ENCODE assay signal across 21 cellular contexts in genomic region chr17:10311131-10311530, GRCh38.
"Had no signal": no experiment of that assay in that cellular context is flagged by ENCODE, and none has a peak within 500 bp of the region (broad histone marks: within the 10 kb centered on the region; RNA-seq: fewer than 3 reads in every experiment).

No MANE protein-coding gene starts in this region.

- DNase-seq: KBM-7, MG63, NCI-H1092, NCI-H1105 treated with DMSO at 0.1 percent for 48 hours, NCI-H1417 treated with DMSO at 0.1 percent for 48 hours, NCI-H146, NCI-H1694 treated with DMSO at 0.1 percent for 48 hours, NCI-H1930, NCI-H2081, NCI-H2107, NCI-H2227 treated with DMSO at 0.1 percent for 48 hours, NCI-H510A, NCI-H524 treated with DMSO at 0.1 percent for 48 hours, NCI-H69, NCI-H774, RPMI8226, SHP77 treated with DMSO at 0.1 percent for 48 hours, SJCRH30, T-helper 1 cell had no signal

- ATAC-seq: Right ventricle myocardium inferior, SK-N-SH treated with all-trans-retinoic acid at 6 μM for 48 hours had no signal

- H3K4me3 ChIP-seq: MG63, SJCRH30 had no signal

- H3K27ac ChIP-seq: SJCRH30 had no signal

- H3K9me3 ChIP-seq: MG63, SJCRH30 had no signal

- H3K4me1 ChIP-seq: SJCRH30 had no signal

- H3K27me3 ChIP-seq: MG63, SJCRH30 had no signal

- H3K36me3 ChIP-seq: MG63, SJCRH30 had no signal
